ENCODE assay signal across 39 cellular contexts in genomic region chr16:51017969-51018368, GRCh38.
"Had no signal": no experiment of that assay in that cellular context is flagged by ENCODE, and none has a peak within 500 bp of the region (broad histone marks: within the 10 kb centered on the region; RNA-seq: fewer than 3 reads in every experiment).

No MANE protein-coding gene starts in this region.

- H3K27me3 ChIP-seq: adrenal gland, ascending aorta, body of pancreas, brain microvascular endothelial cell had no signal

- H3K9me3 Mint-ChIP-seq: activated naive CD4-positive, alpha-beta T cell treated with anti-CD3 and anti-CD28 coated beads for 36 hours; activated naive CD4-positive, alpha-beta T cell treated with anti-CD3 and anti-CD28 coated beads, Interleukin-2, amount 10 ng/mL, durations not matched to agents 7 days and 5 days; activated naive CD4-positive, alpha-beta T cell treated with anti-CD3 and anti-CD28 coated beads, Interleukin-2, amount 50 U/mL, for 24 hours; activated naive CD8-positive, alpha-beta T cell treated with anti-CD3 and anti-CD28 coated beads for 36 hours; activated naive CD8-positive, alpha-beta T cell treated with anti-CD3 and anti-CD28 coated beads, Interleukin-2, amount 10 ng/mL, durations not matched to agents 7 days and 5 days; activated naive CD8-positive, alpha-beta T cell treated with anti-CD3 and anti-CD28 coated beads, Interleukin-2, amount 50 U/mL, for 24 hours; activated T-cell treated with anti-CD3 and anti-CD28 coated beads, Interleukin-2, amount 50 U/mL, for 24 hours; activated T-cell treated with anti-CD3 and anti-CD28 coated beads, Interleukin-2, amount 50 U/mL, for 4 hours; activated T-helper 1 cell treated with anti-CD3 and anti-CD28 coated beads, Interleukin-12 subunit alpha, Interleukin-12 subunit beta, Interleukin-2, Interleukin-4 antibody, amounts not matched to agents 30 ng/mL and 10 ng/mL and 1 ng/mL, durations not matched to agents 14 hours and 24 hours and 36 hours; activated T-helper 17 cell treated with anti-CD3 and anti-CD28 coated beads, Interleukin-2, amount 50 U/mL, for 72 hours; activated T-helper 2 cell treated with anti-CD3 and anti-CD28 coated beads, Interferon-gamma antibody, Interleukin-2, Interleukin-4, amounts not matched to agents 10 μg/mL and 5 μg/mL and 100 μg/mL, durations not matched to agents 14 hours and 24 hours and 36 hours; central memory CD8-positive, alpha-beta T cell had no signal

- H3K4me3 Mint-ChIP-seq: activated naive CD4-positive, alpha-beta T cell treated with anti-CD3 and anti-CD28 coated beads for 36 hours; activated naive CD4-positive, alpha-beta T cell treated with anti-CD3 and anti-CD28 coated beads, Interleukin-2, amount 10 ng/mL, durations not matched to agents 7 days and 5 days; activated naive CD4-positive, alpha-beta T cell treated with anti-CD3 and anti-CD28 coated beads, Interleukin-2, amount 50 U/mL, for 24 hours; activated naive CD8-positive, alpha-beta T cell; activated naive CD8-positive, alpha-beta T cell treated with anti-CD3 and anti-CD28 coated beads for 36 hours; activated naive CD8-positive, alpha-beta T cell treated with anti-CD3 and anti-CD28 coated beads, Interleukin-2, amount 10 ng/mL, durations not matched to agents 7 days and 5 days; activated naive CD8-positive, alpha-beta T cell treated with anti-CD3 and anti-CD28 coated beads, Interleukin-2, amount 50 U/mL, for 24 hours; activated T-cell treated with anti-CD3 and anti-CD28 coated beads, Interleukin-2, amount 50 U/mL, for 24 hours; activated T-cell treated with anti-CD3 and anti-CD28 coated beads, Interleukin-2, amount 50 U/mL, for 4 hours; activated T-cell treated with anti-CD3 and anti-CD28 coated beads, Interleukin-2, amount 50 U/mL, for 72 hours; activated T-helper 1 cell treated with anti-CD3 and anti-CD28 coated beads, Interleukin-12 subunit alpha, Interleukin-12 subunit beta, Interleukin-2, Interleukin-4 antibody, amounts not matched to agents 30 ng/mL and 10 ng/mL and 1 ng/mL, durations not matched to agents 14 hours and 24 hours and 36 hours; activated T-helper 17 cell treated with anti-CD3 and anti-CD28 coated beads, Interleukin-2, amount 50 U/mL, for 72 hours; brain; central memory CD8-positive, alpha-beta T cell had no signal

- H3K27ac ChIP-seq: adrenal gland, ascending aorta, body of pancreas, brain microvascular endothelial cell, breast epithelium, cardiac muscle cell had no signal

- H3K36me3 ChIP-seq: adrenal gland, ascending aorta, brain microvascular endothelial cell, breast epithelium, cardiac muscle cell had no signal

- FAIRE-seq: astrocyte, bronchial epithelial cell had no signal

- H3K4me1 Mint-ChIP-seq: activated naive CD4-positive, alpha-beta T cell treated with anti-CD3 and anti-CD28 coated beads, Interleukin-2, amount 10 ng/mL, durations not matched to agents 7 days and 5 days; activated naive CD4-positive, alpha-beta T cell treated with anti-CD3 and anti-CD28 coated beads, Interleukin-2, amount 50 U/mL, for 24 hours; activated naive CD8-positive, alpha-beta T cell treated with anti-CD3 and anti-CD28 coated beads for 36 hours; activated naive CD8-positive, alpha-beta T cell treated with anti-CD3 and anti-CD28 coated beads, Interleukin-2, amount 10 ng/mL, durations not matched to agents 7 days and 5 days; activated naive CD8-positive, alpha-beta T cell treated with anti-CD3 and anti-CD28 coated beads, Interleukin-2, amount 50 U/mL, for 24 hours; activated T-helper 17 cell treated with anti-CD3 and anti-CD28 coated beads, Interleukin-2, amount 50 U/mL, for 72 hours; central memory CD8-positive, alpha-beta T cell had no signal

- H3K9me3 ChIP-seq: adrenal gland, ascending aorta, body of pancreas, breast epithelium had no signal

- H3K36me3 Mint-ChIP-seq: activated naive CD4-positive, alpha-beta T cell treated with anti-CD3 and anti-CD28 coated beads, Interleukin-2, amount 10 ng/mL, durations not matched to agents 7 days and 5 days; activated naive CD4-positive, alpha-beta T cell treated with anti-CD3 and anti-CD28 coated beads, Interleukin-2, amount 50 U/mL, for 24 hours; activated naive CD4-positive, alpha-beta T cell treated with anti-CD3 and anti-CD28 coated beads, Interleukin-2, amount 50 U/mL, for 72 hours; activated naive CD8-positive, alpha-beta T cell; activated naive CD8-positive, alpha-beta T cell treated with anti-CD3 and anti-CD28 coated beads for 36 hours; activated naive CD8-positive, alpha-beta T cell treated with anti-CD3 and anti-CD28 coated beads, Interleukin-2, amount 10 ng/mL, durations not matched to agents 7 days and 5 days; brain had no signal

- H3K4me3 ChIP-seq: adrenal gland, ascending aorta, body of pancreas, breast epithelium, cardiac muscle cell had no signal

- H3K4me1 ChIP-seq: adrenal gland, ascending aorta, breast epithelium had no signal

- DNase-seq: activated effector memory CD4-positive, alpha-beta T cell treated with anti-CD3 and anti-CD28 coated beads, Interleukin-2, amount 50 U/mL, for 16 hours; activated effector memory CD4-positive, alpha-beta T cell treated with Interleukin-2 at 50 U/mL for 16 hours; activated gamma-delta T cell; activated gamma-delta T cell treated with Interleukin-2 at 50 U/mL for 16 hours; activated naive CD4-positive, alpha-beta T cell; activated naive CD4-positive, alpha-beta T cell treated with anti-CD3 and anti-CD28 coated beads for 36 hours; activated naive CD4-positive, alpha-beta T cell treated with anti-CD3 and anti-CD28 coated beads, Interleukin-2, amount 10 ng/mL, durations not matched to agents 7 days and 5 days; activated naive CD4-positive, alpha-beta T cell treated with anti-CD3 and anti-CD28 coated beads, Interleukin-2, amount 50 U/mL, for 16 hours; activated naive CD4-positive, alpha-beta T cell treated with Interleukin-2 at 50 U/mL for 16 hours; activated naive CD8-positive, alpha-beta T cell treated with anti-CD3 and anti-CD28 coated beads for 36 hours; activated naive CD8-positive, alpha-beta T cell treated with anti-CD3 and anti-CD28 coated beads, Interleukin-2, amount 10 ng/mL, durations not matched to agents 7 days and 5 days; activated naive CD8-positive, alpha-beta T cell treated with anti-CD3 and anti-CD28 coated beads, Interleukin-2, amount 50 U/mL, for 24 hours; activated T-cell treated with anti-CD3 and anti-CD28 coated beads, Interleukin-2, amount 50 U/mL, for 24 hours; activated T-cell treated with anti-CD3 and anti-CD28 coated beads, Interleukin-2, amount 50 U/mL, for 4 hours; activated T-cell treated with anti-CD3 and anti-CD28 coated beads, Interleukin-2, amount 50 U/mL, for 48 hours; activated T-cell treated with anti-CD3 and anti-CD28 coated beads, Interleukin-2, amount 50 U/mL, for 72 hours; adrenal gland; amniotic stem cell; amygdala; anterior cingulate cortex; aorta; body of pancreas; brain microvascular endothelial cell; caudate nucleus; central memory CD4-positive, alpha-beta T cell; cerebellar nuclear complex had no signal

- H3K27me3 Mint-ChIP-seq: activated naive CD4-positive, alpha-beta T cell treated with anti-CD3 and anti-CD28 coated beads, Interleukin-2, amount 10 ng/mL, durations not matched to agents 7 days and 5 days; activated naive CD8-positive, alpha-beta T cell treated with anti-CD3 and anti-CD28 coated beads, Interleukin-2, amount 10 ng/mL, durations not matched to agents 7 days and 5 days; activated naive CD8-positive, alpha-beta T cell treated with anti-CD3 and anti-CD28 coated beads, Interleukin-2, amount 50 U/mL, for 24 hours had no signal

- ATAC-seq: activated naive CD4-positive, alpha-beta T cell treated with anti-CD3 and anti-CD28 coated beads, Interleukin-2, amount 50 U/mL, for 72 hours; activated naive CD8-positive, alpha-beta T cell treated with anti-CD3 and anti-CD28 coated beads, Interleukin-2, amount 50 U/mL, for 24 hours; activated T-cell treated with anti-CD3 and anti-CD28 coated beads, Interleukin-2, amount 50 U/mL, for 4 hours; activated T-cell treated with anti-CD3 and anti-CD28 coated beads, Interleukin-2, amount 50 U/mL, for 72 hours; activated T-helper 17 cell treated with anti-CD3 and anti-CD28 coated beads, Interleukin-2, amount 50 U/mL, for 72 hours; body of pancreas had no signal

- H3K27ac Mint-ChIP-seq: activated naive CD4-positive, alpha-beta T cell treated with anti-CD3 and anti-CD28 coated beads for 36 hours; activated naive CD4-positive, alpha-beta T cell treated with anti-CD3 and anti-CD28 coated beads, Interleukin-2, amount 10 ng/mL, durations not matched to agents 7 days and 5 days; activated naive CD4-positive, alpha-beta T cell treated with anti-CD3 and anti-CD28 coated beads, Interleukin-2, amount 50 U/mL, for 24 hours; activated naive CD4-positive, alpha-beta T cell treated with anti-CD3 and anti-CD28 coated beads, Interleukin-2, amount 50 U/mL, for 72 hours; activated naive CD8-positive, alpha-beta T cell; activated naive CD8-positive, alpha-beta T cell treated with anti-CD3 and anti-CD28 coated beads for 36 hours; activated naive CD8-positive, alpha-beta T cell treated with anti-CD3 and anti-CD28 coated beads, Interleukin-2, amount 10 ng/mL, durations not matched to agents 7 days and 5 days; activated naive CD8-positive, alpha-beta T cell treated with anti-CD3 and anti-CD28 coated beads, Interleukin-2, amount 50 U/mL, for 24 hours; activated T-cell treated with anti-CD3 and anti-CD28 coated beads, Interleukin-2, amount 50 U/mL, for 24 hours; activated T-cell treated with anti-CD3 and anti-CD28 coated beads, Interleukin-2, amount 50 U/mL, for 72 hours; activated T-helper 1 cell treated with anti-CD3 and anti-CD28 coated beads, Interleukin-12 subunit alpha, Interleukin-12 subunit beta, Interleukin-2, Interleukin-4 antibody, amounts not matched to agents 30 ng/mL and 10 ng/mL and 1 ng/mL, durations not matched to agents 14 hours and 24 hours and 36 hours; activated T-helper 17 cell treated with anti-CD3 and anti-CD28 coated beads, Interleukin-2, amount 50 U/mL, for 72 hours; activated T-helper 2 cell treated with anti-CD3 and anti-CD28 coated beads, Interferon-gamma antibody, Interleukin-2, Interleukin-4, amounts not matched to agents 10 μg/mL and 5 μg/mL and 100 μg/mL, durations not matched to agents 14 hours and 24 hours and 36 hours; brain had no signal
